In the genomic region with DNA sequence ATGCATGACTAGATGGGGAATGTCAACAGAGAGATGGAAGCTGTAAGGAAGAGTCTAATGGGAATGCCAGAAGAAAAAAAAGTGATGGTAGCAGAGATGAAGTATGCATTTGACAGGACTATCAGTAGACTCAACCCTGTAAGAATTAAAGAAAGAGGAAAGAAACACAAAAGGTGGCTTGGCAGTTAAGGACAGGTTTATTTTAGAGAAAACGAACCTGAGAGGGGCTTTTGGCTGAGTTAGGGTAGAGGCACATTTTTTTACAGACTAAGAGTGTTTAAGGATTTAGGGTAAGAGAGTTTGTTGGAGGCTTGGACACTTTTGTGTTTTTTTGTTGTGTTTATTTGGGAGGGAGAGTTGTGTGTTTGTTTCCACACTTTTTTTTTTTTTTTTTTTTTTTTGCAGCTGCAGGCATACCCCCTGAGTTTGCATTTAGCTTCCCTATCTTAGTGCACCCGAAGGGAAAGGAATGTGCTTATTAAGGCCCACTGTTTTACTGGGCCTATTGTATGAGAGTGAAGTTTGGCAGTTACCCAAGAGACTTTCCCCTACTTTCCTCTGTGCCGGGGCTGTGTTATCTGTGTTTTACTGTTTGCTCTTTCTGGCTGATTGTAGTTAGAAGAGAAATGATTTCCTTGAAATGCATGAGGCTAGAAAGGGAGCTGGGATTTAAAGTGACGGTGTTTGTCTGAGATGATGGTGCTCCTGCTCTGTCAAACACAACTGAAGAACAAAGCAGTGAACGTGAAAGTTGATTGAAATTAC, we compare ENCODE assay signal across 2 cellular contexts.
TF ChIP-seq lines count a peak whose summit lies in the region.

No MANE protein-coding gene starts in this region.

TF ChIP-seq in HEK293, 187 proteins besides CTCF, POLR2A, EP300 and RAD21:
- TF ChIP-seq, protein P1, sequence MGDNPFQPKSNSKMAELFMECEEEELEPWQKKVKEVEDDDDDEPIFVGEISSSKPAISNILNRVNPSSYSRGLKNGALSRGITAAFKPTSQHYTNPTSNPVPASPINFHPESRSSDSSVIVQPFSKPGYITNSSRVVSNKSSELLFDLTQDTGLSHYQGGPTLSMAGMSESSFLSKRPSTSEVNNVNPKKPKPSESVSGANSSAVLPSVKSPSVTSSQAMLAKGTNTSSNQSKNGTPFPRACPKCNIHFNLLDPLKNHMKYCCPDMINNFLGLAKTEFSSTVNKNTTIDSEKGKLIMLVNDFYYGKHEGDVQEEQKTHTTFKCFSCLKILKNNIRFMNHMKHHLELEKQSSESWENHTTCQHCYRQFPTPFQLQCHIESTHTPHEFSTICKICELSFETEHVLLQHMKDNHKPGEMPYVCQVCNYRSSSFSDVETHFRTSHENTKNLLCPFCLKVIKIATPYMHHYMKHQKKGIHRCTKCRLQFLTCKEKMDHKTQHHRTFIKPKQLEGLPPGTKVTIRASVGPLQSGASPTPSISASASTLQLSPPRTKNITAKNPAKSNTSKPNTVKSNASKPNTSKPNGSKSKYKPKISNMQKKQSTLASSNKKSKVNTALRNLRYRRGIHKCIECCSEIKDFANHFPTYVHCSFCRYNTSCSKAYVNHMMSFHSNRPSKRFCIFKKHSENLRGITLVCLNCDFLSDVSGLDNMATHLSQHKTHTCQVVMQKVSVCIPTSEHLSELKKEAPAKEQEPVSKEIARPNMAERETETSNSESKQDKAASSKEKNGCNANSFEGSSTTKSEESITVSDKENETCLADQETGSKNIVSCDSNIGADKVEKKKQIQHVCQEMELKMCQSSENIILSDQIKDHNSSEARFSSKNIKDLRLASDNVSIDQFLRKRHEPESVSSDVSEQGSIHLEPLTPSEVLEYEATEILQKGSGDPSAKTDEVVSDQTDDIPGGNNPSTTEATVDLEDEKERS (tag by site-specific recombination; IDR thresholded peaks at IDR 0.05): 0 out of 2 replicates have a peak, but pooled peaks have one; percentile 38
- no peak for TF ChIP-seq ZNF366 (tag by site-specific recombination; conservative IDR thresholded peaks at IDR 0.05)
- TF ChIP-seq TRIM28 (IDR thresholded peaks at IDR 0.05; ENCODE audit: borderline replicate concordance, low read length): peak; percentile 94; the same call in 1 of the 2 replicates
- peak; percentile 87 for TF ChIP-seq SETDB1 (IDR thresholded peaks at IDR 0.05; ENCODE audit: insufficient read length, low read length)
- TF ChIP-seq ZNF174 (tag by site-specific recombination; IDR thresholded peaks at IDR 0.05): no peak
- TF ChIP-seq, protein P2, sequence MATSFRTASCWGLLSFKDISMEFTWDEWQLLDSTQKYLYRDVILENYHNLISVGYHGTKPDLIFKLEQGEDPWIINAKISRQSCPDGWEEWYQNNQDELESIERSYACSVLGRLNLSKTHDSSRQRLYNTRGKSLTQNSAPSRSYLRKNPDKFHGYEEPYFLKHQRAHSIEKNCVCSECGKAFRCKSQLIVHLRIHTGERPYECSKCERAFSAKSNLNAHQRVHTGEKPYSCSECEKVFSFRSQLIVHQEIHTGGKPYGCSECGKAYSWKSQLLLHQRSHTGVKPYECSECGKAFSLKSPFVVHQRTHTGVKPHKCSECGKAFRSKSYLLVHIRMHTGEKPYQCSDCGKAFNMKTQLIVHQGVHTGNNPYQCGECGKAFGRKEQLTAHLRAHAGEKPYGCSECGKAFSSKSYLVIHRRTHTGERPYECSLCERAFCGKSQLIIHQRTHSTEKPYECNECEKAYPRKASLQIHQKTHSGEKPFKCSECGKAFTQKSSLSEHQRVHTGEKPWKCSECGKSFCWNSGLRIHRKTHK (tag by site-specific recombination; IDR thresholded peaks at IDR 0.05): peak; percentile 8; the same call in 1 of the 2 replicates

TF ChIP-seq in HepG2, 621 proteins besides CTCF, POLR2A, EP300 and RAD21 (continues in another document):
- TF ChIP-seq, protein P3, sequence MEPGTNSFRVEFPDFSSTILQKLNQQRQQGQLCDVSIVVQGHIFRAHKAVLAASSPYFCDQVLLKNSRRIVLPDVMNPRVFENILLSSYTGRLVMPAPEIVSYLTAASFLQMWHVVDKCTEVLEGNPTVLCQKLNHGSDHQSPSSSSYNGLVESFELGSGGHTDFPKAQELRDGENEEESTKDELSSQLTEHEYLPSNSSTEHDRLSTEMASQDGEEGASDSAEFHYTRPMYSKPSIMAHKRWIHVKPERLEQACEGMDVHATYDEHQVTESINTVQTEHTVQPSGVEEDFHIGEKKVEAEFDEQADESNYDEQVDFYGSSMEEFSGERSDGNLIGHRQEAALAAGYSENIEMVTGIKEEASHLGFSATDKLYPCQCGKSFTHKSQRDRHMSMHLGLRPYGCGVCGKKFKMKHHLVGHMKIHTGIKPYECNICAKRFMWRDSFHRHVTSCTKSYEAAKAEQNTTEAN (CRISPR knock-in tag; conservative IDR thresholded peaks at IDR 0.05): no peak
- TF ChIP-seq SOX6 (IDR thresholded peaks at IDR 0.05): no peak
- peak; percentile 49 for TF ChIP-seq SOX6 (CRISPR knock-in tag; IDR thresholded peaks at IDR 0.05)
- no peak for TF ChIP-seq ZNF3 (CRISPR knock-in tag; IDR thresholded peaks at IDR 0.05)
- no peak for TF ChIP-seq ZNF234 (CRISPR knock-in tag; conservative IDR thresholded peaks at IDR 0.05)
- peak; percentile 81 for TF ChIP-seq PPARG (CRISPR knock-in tag; conservative IDR thresholded peaks at IDR 0.05)
- no peak for TF ChIP-seq FOSL1 (CRISPR knock-in tag; IDR thresholded peaks at IDR 0.05; ENCODE audit: borderline replicate concordance)
- no peak for TF ChIP-seq SMARCE1 (IDR thresholded peaks at IDR 0.05; ENCODE audit: borderline replicate concordance)
- TF ChIP-seq, protein P4, sequence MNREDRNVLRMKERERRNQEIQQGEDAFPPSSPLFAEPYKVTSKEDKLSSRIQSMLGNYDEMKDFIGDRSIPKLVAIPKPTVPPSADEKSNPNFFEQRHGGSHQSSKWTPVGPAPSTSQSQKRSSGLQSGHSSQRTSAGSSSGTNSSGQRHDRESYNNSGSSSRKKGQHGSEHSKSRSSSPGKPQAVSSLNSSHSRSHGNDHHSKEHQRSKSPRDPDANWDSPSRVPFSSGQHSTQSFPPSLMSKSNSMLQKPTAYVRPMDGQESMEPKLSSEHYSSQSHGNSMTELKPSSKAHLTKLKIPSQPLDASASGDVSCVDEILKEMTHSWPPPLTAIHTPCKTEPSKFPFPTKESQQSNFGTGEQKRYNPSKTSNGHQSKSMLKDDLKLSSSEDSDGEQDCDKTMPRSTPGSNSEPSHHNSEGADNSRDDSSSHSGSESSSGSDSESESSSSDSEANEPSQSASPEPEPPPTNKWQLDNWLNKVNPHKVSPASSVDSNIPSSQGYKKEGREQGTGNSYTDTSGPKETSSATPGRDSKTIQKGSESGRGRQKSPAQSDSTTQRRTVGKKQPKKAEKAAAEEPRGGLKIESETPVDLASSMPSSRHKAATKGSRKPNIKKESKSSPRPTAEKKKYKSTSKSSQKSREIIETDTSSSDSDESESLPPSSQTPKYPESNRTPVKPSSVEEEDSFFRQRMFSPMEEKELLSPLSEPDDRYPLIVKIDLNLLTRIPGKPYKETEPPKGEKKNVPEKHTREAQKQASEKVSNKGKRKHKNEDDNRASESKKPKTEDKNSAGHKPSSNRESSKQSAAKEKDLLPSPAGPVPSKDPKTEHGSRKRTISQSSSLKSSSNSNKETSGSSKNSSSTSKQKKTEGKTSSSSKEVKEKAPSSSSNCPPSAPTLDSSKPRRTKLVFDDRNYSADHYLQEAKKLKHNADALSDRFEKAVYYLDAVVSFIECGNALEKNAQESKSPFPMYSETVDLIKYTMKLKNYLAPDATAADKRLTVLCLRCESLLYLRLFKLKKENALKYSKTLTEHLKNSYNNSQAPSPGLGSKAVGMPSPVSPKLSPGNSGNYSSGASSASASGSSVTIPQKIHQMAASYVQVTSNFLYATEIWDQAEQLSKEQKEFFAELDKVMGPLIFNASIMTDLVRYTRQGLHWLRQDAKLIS (CRISPR knock-in tag; IDR thresholded peaks at IDR 0.05): no peak
- TF ChIP-seq, protein P5, sequence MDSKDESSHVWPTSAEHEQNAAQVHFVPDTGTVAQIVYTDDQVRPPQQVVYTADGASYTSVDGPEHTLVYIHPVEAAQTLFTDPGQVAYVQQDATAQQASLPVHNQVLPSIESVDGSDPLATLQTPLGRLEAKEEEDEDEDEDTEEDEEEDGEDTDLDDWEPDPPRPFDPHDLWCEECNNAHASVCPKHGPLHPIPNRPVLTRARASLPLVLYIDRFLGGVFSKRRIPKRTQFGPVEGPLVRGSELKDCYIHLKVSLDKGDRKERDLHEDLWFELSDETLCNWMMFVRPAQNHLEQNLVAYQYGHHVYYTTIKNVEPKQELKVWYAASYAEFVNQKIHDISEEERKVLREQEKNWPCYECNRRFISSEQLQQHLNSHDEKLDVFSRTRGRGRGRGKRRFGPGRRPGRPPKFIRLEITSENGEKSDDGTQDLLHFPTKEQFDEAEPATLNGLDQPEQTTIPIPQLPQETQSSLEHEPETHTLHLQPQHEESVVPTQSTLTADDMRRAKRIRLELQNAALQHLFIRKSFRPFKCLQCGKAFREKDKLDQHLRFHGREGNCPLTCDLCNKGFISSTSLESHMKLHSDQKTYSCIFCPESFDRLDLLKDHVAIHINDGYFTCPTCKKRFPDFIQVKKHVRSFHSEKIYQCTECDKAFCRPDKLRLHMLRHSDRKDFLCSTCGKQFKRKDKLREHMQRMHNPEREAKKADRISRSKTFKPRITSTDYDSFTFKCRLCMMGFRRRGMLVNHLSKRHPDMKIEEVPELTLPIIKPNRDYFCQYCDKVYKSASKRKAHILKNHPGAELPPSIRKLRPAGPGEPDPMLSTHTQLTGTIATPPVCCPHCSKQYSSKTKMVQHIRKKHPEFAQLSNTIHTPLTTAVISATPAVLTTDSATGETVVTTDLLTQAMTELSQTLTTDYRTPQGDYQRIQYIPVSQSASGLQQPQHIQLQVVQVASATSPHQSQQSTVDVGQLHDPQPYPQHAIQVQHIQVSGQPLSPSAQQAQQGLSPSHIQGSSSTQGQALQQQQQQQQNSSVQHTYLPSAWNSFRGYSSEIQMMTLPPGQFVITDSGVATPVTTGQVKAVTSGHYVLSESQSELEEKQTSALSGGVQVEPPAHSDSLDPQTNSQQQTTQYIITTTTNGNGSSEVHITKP (CRISPR knock-in tag; IDR thresholded peaks at IDR 0.05; ENCODE audit: low read depth): no peak
- TF ChIP-seq, protein P6, sequence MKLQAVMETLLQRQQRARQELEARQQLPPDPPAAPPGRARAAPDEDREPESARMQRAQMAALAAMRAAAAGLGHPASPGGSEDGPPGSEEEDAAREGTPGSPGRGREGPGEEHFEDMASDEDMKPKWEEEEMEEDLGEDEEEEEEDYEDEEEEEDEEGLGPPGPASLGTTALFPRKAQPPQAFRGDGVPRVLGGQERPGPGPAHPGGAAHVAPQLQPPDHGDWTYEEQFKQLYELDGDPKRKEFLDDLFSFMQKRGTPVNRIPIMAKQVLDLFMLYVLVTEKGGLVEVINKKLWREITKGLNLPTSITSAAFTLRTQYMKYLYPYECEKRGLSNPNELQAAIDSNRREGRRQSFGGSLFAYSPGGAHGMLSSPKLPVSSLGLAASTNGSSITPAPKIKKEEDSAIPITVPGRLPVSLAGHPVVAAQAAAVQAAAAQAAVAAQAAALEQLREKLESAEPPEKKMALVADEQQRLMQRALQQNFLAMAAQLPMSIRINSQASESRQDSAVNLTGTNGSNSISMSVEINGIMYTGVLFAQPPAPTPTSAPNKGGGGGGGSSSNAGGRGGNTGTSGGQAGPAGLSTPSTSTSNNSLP (IDR thresholded peaks at IDR 0.05; ENCODE audit: low read depth, low read length): no peak
- no peak for TF ChIP-seq THYN1 (CRISPR knock-in tag; IDR thresholded peaks at IDR 0.05; ENCODE audit: borderline replicate concordance, low read depth)
- TF ChIP-seq ZNF207 (IDR thresholded peaks at IDR 0.05; ENCODE audit: borderline replicate concordance): no peak
- TF ChIP-seq SOX5 (CRISPR knock-in tag; IDR thresholded peaks at IDR 0.05; ENCODE audit: borderline replicate concordance): peak; percentile 30; the same call in 1 of the 2 replicates
- TF ChIP-seq ZNF382 (CRISPR knock-in tag; IDR thresholded peaks at IDR 0.05; ENCODE audit: borderline replicate concordance): no peak
- TF ChIP-seq SIX4 (CRISPR knock-in tag; IDR thresholded peaks at IDR 0.05): no peak
- peak; percentile 33; the same call in 1 of the 2 replicates for TF ChIP-seq ZNF263 (CRISPR knock-in tag; IDR thresholded peaks at IDR 0.05)
- TF ChIP-seq, protein P7, sequence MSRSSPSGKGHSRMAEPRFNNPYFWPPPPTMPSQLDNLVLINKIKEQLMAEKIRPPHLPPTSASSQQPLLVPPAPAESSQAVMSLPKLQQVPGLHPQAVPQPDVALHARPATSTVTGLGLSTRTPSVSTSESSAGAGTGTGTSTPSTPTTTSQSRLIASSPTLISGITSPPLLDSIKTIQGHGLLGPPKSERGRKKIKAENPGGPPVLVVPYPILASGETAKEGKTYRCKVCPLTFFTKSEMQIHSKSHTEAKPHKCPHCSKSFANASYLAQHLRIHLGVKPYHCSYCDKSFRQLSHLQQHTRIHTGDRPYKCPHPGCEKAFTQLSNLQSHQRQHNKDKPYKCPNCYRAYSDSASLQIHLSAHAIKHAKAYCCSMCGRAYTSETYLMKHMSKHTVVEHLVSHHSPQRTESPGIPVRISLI (CRISPR knock-in tag; IDR thresholded peaks at IDR 0.05; ENCODE audit: borderline replicate concordance): peak; percentile 54; the same call in 1 of the 2 replicates
- 0 out of 2 replicates have a peak, but pooled peaks have one; percentile 28 for TF ChIP-seq HDAC1 (CRISPR knock-in tag; IDR thresholded peaks at IDR 0.05)
- TF ChIP-seq, protein P8, sequence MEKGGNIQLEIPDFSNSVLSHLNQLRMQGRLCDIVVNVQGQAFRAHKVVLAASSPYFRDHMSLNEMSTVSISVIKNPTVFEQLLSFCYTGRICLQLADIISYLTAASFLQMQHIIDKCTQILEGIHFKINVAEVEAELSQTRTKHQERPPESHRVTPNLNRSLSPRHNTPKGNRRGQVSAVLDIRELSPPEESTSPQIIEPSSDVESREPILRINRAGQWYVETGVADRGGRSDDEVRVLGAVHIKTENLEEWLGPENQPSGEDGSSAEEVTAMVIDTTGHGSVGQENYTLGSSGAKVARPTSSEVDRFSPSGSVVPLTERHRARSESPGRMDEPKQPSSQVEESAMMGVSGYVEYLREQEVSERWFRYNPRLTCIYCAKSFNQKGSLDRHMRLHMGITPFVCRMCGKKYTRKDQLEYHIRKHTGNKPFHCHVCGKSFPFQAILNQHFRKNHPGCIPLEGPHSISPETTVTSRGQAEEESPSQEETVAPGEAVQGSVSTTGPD (CRISPR knock-in tag; IDR thresholded peaks at IDR 0.05): no peak
- TF ChIP-seq NRL (CRISPR knock-in tag; IDR thresholded peaks at IDR 0.05; ENCODE audit: borderline replicate concordance): no peak
- TF ChIP-seq ZNF674 (CRISPR knock-in tag; IDR thresholded peaks at IDR 0.05; ENCODE audit: low read depth): no peak
- TF ChIP-seq ZNF678 (CRISPR knock-in tag; IDR thresholded peaks at IDR 0.05): no peak
- no peak for TF ChIP-seq FOXC1 (CRISPR knock-in tag; IDR thresholded peaks at IDR 0.05; ENCODE audit: borderline replicate concordance)
- TF ChIP-seq, protein P9, sequence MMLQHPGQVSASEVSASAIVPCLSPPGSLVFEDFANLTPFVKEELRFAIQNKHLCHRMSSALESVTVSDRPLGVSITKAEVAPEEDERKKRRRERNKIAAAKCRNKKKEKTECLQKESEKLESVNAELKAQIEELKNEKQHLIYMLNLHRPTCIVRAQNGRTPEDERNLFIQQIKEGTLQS (CRISPR knock-in tag; IDR thresholded peaks at IDR 0.05): no peak
- TF ChIP-seq HNF4G (IDR thresholded peaks at IDR 0.05; ENCODE audit: borderline replicate concordance, low read depth, low read length): no peak
- TF ChIP-seq HNF4G (CRISPR knock-in tag; IDR thresholded peaks at IDR 0.05; ENCODE audit: borderline replicate concordance, low read depth): no peak
- no peak for TF ChIP-seq NFE2L1 (CRISPR knock-in tag; IDR thresholded peaks at IDR 0.05; ENCODE audit: borderline replicate concordance)
- no peak for TF ChIP-seq ZNF547 (CRISPR knock-in tag; IDR thresholded peaks at IDR 0.05)
- TF ChIP-seq NKX3-1 (CRISPR knock-in tag; IDR thresholded peaks at IDR 0.05): no peak
- no peak for TF ChIP-seq PCBP2 (optimal IDR thresholded peaks at IDR 0.05; ENCODE audit: low read depth, low read length, poor library complexity, severe bottlenecking)
